In the genomic region with DNA sequence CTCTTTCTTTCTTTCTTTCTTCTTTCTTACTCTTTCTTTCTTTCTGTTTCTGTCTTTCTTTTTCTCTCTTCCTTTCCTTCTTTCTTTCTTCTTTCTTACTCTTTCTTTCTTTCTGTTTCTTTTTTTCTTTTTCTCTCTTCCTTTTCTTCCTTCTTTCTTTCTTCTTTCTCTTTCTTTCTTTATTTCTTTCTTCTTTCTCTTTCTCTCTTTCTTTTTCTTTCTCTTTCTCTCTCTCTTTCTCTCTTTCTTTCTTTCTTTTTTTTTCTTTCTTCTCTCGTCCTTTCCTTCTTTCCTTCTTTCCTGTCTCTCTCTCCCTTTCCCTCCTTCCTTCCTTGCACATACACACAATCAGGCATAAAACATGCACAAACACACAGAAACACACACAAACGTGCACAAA, we compare ENCODE assay signal across 28 cellular contexts.
"Had no signal": no experiment of that assay in that cellular context is flagged by ENCODE, and none has a peak within 500 bp of the region (broad histone marks: within the 10 kb centered on the region; RNA-seq: fewer than 3 reads in every experiment).

No MANE protein-coding gene starts in this region.

- FAIRE-seq: small intestine, urothelium cell line had no signal

- H3K4me1 ChIP-seq: neural progenitor cell, parathyroid adenoma, psoas muscle, right lobe of liver, sigmoid colon, stomach, thyroid gland, tibial nerve, upper lobe of left lung, vagina had no signal

- ATAC-seq: psoas muscle; right cardiac atrium; right lobe of liver; stimulated activated effector memory CD8-positive, alpha-beta T cell treated with anti-CD3 and anti-CD28 coated beads, Interleukin-12 subunit alpha, Interleukin-12 subunit beta, amount 100 ng/mL, for 72 hours; stimulated activated naive B cell treated with anti-CD40 and anti-IgM and Interleukin-4, amounts not matched to agents 10 μg/mL and 1 μg/mL and 100 μg/mL, for 72 hours had no signal

- H3K27ac ChIP-seq: neural progenitor cell, ovary, parathyroid adenoma, psoas muscle, right lobe of liver, sigmoid colon, stomach, thoracic aorta, thyroid gland, tibial nerve, upper lobe of left lung, vagina had no signal

- H3K4me1 Mint-ChIP-seq: nephron; neural progenitor cell; stimulated activated effector memory CD8-positive, alpha-beta T cell treated with anti-CD3 and anti-CD28 coated beads, Interleukin-12 subunit alpha, Interleukin-12 subunit beta, amount 100 ng/mL, for 72 hours; stimulated activated naive B cell treated with anti-CD40 and anti-IgM and Interleukin-4, amounts not matched to agents 10 μg/mL and 1 μg/mL and 100 μg/mL, for 72 hours had no signal

- H3K4me3 Mint-ChIP-seq: nephron; neural progenitor cell; stimulated activated effector memory CD8-positive, alpha-beta T cell treated with anti-CD3 and anti-CD28 coated beads, Interleukin-12 subunit alpha, Interleukin-12 subunit beta, amount 100 ng/mL, for 72 hours; stimulated activated naive B cell treated with anti-CD40 and anti-IgM and Interleukin-4, amounts not matched to agents 10 μg/mL and 1 μg/mL and 100 μg/mL, for 72 hours; stimulated activated naive CD8-positive, alpha-beta T cell treated with anti-CD3 and anti-CD28 coated beads, Interleukin-15, Interleukin-2, amounts not matched to agents 100 ng/mL and 50 ng/mL, for 24 hours had no signal

- H3K9ac ChIP-seq: neural progenitor cell, parathyroid adenoma had no signal

- H3K36me3 ChIP-seq: neural progenitor cell, ovary, right lobe of liver, sigmoid colon, stomach, thoracic aorta, thyroid gland, tibial nerve, upper lobe of left lung, vagina had no signal

- H3K9me3 ChIP-seq: ovary, right lobe of liver, thoracic aorta, thyroid gland, upper lobe of left lung, vagina had no signal

- H3K36me3 Mint-ChIP-seq: neural progenitor cell; stimulated activated effector memory CD8-positive, alpha-beta T cell treated with anti-CD3 and anti-CD28 coated beads, Interleukin-12 subunit alpha, Interleukin-12 subunit beta, amount 100 ng/mL, for 72 hours; stimulated activated naive B cell treated with anti-CD40 and anti-IgM and Interleukin-4, amounts not matched to agents 10 μg/mL and 1 μg/mL and 100 μg/mL, for 72 hours had no signal

- H3K4me3 ChIP-seq: neural progenitor cell, ovary, psoas muscle, right lobe of liver, sigmoid colon, stomach, thoracic aorta, thyroid gland, tibial nerve, upper lobe of left lung, vagina had no signal

- H2AFZ ChIP-seq: neural progenitor cell, parathyroid adenoma had no signal

- DNase-seq: occipital lobe; ovary; posterior cingulate gyrus; psoas muscle; right cardiac atrium; right lobe of liver; sigmoid colon; small intestine; stimulated activated CD4-positive, alpha-beta T cell treated with anti-CD3 and anti-CD28 coated beads, Interleukin-15, amount 100 ng/mL, for 24 hours; stimulated activated CD4-positive, alpha-beta T cell treated with anti-CD3 and anti-CD28 coated beads, Interleukin-2, amount 100 ng/mL, for 24 hours; stimulated activated CD4-positive, alpha-beta T cell treated with anti-CD3 and anti-CD28 coated beads, Interleukin-2, amount 100 ng/mL, for 48 hours; stimulated activated CD4-positive, alpha-beta T cell treated with anti-CD3 and anti-CD28 coated beads, Interleukin-4, amount 100 ng/mL, for 24 hours; stimulated activated naive B cell treated with anti-CD40 and anti-IgM and Interleukin-4, amounts not matched to agents 10 μg/mL and 1 μg/mL and 100 μg/mL, for 72 hours; stimulated activated naive CD4-positive, alpha-beta T cell treated with Interleukin-2 at 50 U/mL for 16 hours; stomach; thyroid gland; trophoblast cell; upper lobe of left lung had no signal

- H3K27me3 Mint-ChIP-seq: stimulated activated naive B cell treated with anti-CD40 and anti-IgM and Interleukin-4, amounts not matched to agents 10 μg/mL and 1 μg/mL and 100 μg/mL, for 72 hours; stimulated activated naive CD8-positive, alpha-beta T cell treated with anti-CD3 and anti-CD28 coated beads, Interleukin-15, Interleukin-2, amounts not matched to agents 100 ng/mL and 50 ng/mL, for 24 hours had no signal

- H3K27ac Mint-ChIP-seq: nephron; neural progenitor cell; progenitor cell of endocrine pancreas; stimulated activated effector memory CD8-positive, alpha-beta T cell treated with anti-CD3 and anti-CD28 coated beads, Interleukin-12 subunit alpha, Interleukin-12 subunit beta, amount 100 ng/mL, for 72 hours; stimulated activated naive B cell treated with anti-CD40 and anti-IgM and Interleukin-4, amounts not matched to agents 10 μg/mL and 1 μg/mL and 100 μg/mL, for 72 hours; stimulated activated naive CD8-positive, alpha-beta T cell treated with anti-CD3 and anti-CD28 coated beads, Interleukin-15, Interleukin-2, amounts not matched to agents 100 ng/mL and 50 ng/mL, for 24 hours had no signal

- H3K79me2 ChIP-seq: parathyroid adenoma had no signal

- H3K27me3 ChIP-seq: neural progenitor cell, ovary, right lobe of liver, stomach, thyroid gland, tibial nerve, upper lobe of left lung, vagina had no signal

- H3K4me2 ChIP-seq: neural progenitor cell had no signal
